Comparison of ENCODE assay signal across 8 cellular contexts in the genomic region with DNA sequence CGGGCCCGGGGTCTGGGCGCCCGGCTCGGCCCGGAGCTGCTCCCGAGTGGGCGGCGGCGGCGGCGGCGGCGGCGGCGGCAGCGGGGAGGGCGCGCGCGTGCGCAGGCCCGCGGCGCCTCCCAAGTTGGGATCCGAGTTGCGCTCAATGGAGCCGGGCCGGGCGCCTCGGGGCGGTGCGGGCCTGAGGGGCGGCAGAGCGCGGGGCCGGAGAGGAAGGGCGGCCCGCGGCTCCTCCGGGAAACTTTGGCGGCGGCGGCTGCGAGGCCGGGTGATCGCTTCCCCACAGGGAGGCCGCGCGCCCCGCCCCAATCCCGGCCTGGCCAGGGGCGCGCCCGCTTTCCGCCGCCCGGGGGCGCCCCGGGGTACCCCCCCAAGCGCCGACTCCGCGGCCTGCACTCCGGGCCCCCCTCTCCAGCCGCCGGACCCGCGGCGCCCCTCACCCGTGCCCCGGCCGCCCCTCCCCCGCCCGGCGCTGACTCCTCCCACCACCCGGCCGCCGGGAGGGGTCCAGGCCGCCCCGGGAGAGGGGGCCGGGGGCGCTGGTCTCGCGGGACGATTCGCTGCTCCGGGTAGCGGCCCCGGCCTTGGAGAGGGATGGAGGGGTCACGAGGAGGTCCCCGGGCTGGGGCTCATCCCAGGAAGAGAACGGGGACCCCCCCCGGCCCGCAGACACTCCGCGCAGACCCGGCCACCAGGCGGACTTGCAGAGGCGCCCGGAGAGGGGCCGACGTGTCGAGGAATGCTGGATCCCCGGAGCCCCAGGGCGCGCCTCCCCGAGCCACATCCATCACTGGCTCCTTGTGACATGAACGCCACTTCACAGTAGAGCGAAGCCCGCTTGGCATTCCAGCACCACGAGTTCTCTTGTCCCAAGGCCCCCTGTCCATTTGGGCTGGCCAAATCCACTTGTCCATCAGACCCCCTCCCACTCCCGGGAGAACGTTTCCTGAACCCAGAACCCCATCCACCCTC. TPM values are rescaled to one million over a fixed set of nuclear protein-coding genes. Genes with fewer than 3 reads are reported as not detected.
DNase-seq lines count a peak whose midpoint lies in the region; ATAC-seq, FAIRE-seq and TF ChIP-seq lines count a peak whose summit lies in the region.

A gene with protein sequence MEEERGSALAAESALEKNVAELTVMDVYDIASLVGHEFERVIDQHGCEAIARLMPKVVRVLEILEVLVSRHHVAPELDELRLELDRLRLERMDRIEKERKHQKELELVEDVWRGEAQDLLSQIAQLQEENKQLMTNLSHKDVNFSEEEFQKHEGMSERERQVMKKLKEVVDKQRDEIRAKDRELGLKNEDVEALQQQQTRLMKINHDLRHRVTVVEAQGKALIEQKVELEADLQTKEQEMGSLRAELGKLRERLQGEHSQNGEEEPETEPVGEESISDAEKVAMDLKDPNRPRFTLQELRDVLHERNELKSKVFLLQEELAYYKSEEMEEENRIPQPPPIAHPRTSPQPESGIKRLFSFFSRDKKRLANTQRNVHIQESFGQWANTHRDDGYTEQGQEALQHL (minus strand): TSS at position 48 of the 972 bp plus-strand sequence. CDS start 237 bp downstream, outside the sequence.

- peak within 1 kb of the TSS; percentile 85 to 91 for H3K4me3 ChIP-seq in aorta (ENCODE audit: low read length in 2 of 2)

- intact Hi-C loops in left ventricle myocardium superior (cut with micrococcal nuclease) = no loop called here
- intact Hi-C loops in posterior cingulate gyrus (cut with DNase I) = loop anchor here (2.0 to 10.0 kb wide), 3 partner anchors 48 to 149 kb away; partner anchors contain the start of genes KMT5A and TMED2
- intact Hi-C loops in aorta (cut with DNase I) = loop anchor here (5.0 kb wide), 2 partner anchors 48 to 142 kb away; partner anchors contain the start of gene TMED2 (in 2 of the 2)

- no peaks in the 10 kb centered on the region for H3K27me3 ChIP-seq in aorta (ENCODE audit: control insufficient read depth in 1 of 2, insufficient read depth in 2 of 2, low read length in 1 of 2)

- no peaks in the 10 kb centered on the region for H3K36me3 ChIP-seq in aorta (ENCODE audit: control insufficient read depth in 1 of 2, insufficient read depth in 2 of 2, low read length in 1 of 2)

- peak; percentile 70 for DNase-seq in GM12891 (ENCODE audit: insufficient read length, low spot score)
- DNase-seq in SW480 (ENCODE audit: low spot score) = peak; percentile 60
- DNase-seq in anterior cingulate cortex (lab: John Stamatoyannopoulos, UW) = peak in 50 of 58 donors; percentile 22 to 79 (median 57)
- peak; percentile 81 for DNase-seq in left ventricle myocardium superior
- peak; percentile 40 to 93 (median 52) for DNase-seq in posterior cingulate gyrus
- DNase-seq in aorta = peak; percentile 71 to 85

- 0% methylated on average over 55 to 114 of the region's 114 CpGs for WGBS in aorta, 2 donors

- no peak for TF ChIP-seq POLR2A in GM12891 (IDR thresholded peaks at IDR 0.05; ENCODE audit: low read depth, low read length)

- peaks cover 4 to 5% of the 10 kb centered on the region in 2 donors for H3K4me1 ChIP-seq in aorta (ENCODE audit: control insufficient read depth in 1 of 2, insufficient read depth in 2 of 2, low read length in 2 of 2)

- no peaks in the 10 kb centered on the region for H3K9me3 ChIP-seq in aorta (ENCODE audit: control insufficient read depth, low read length)

- H3K27ac ChIP-seq in aorta (ENCODE audit: low read depth in 1 of 2, low read length in 2 of 2) = peak within 1 kb of the TSS; percentile 89 to 90

- peak; percentile 52 for ATAC-seq in HG03442 (IDR thresholded peaks at IDR 0.05; ENCODE audit: unreplicated experiment)
- peak; percentile 73 for ATAC-seq in left ventricle myocardium superior
- peak; percentile 73 for ATAC-seq in aorta (ENCODE audit: low FRiP score)
- ATAC-seq in GM18861 (IDR thresholded peaks at IDR 0.05; ENCODE audit: unreplicated experiment) = no peak

- FAIRE-seq in GM12891 (lab: Jason Lieb, UNC) = no peak

TF ChIP-seq in GM12891, 5 proteins besides CTCF, POLR2A, EP300 and RAD21:
- TF ChIP-seq SPI1 (IDR thresholded peaks at IDR 0.05; ENCODE audit: low read depth, low read length) = no peak
- TF ChIP-seq TAF1 (IDR thresholded peaks at IDR 0.05; ENCODE audit: low read depth, low read length) = no peak
- no peak for TF ChIP-seq POU2F2 (IDR thresholded peaks at IDR 0.05; ENCODE audit: low read depth, low read length)
- no peak for TF ChIP-seq POLR2AphosphoS5 (IDR thresholded peaks at IDR 0.05; ENCODE audit: low read depth, low read length)
- no peak for TF ChIP-seq PAX5 (IDR thresholded peaks at IDR 0.05; ENCODE audit: insufficient read depth, low read length, severe bottlenecking)
TF ChIP-seq in GM12891: peak in this region for 0.

RNA-seq across cellular contexts. Expression of the gene that starts here (rescaled TPM):
- polyA plus RNA-seq in GM12891 (2012; ENCODE audit: low read depth, missing spikeins) = 1.6 TPM
- total RNA-seq in left ventricle myocardium superior (116 TPM), aorta (10 to 100 TPM; 28.8 to 33.3 TPM)
- 10 to 100 TPM; 18.4 to 50.4 TPM for polyA plus RNA-seq in aorta
